Comparison of ENCODE assay signal across 1 cellular context in the genomic region with DNA sequence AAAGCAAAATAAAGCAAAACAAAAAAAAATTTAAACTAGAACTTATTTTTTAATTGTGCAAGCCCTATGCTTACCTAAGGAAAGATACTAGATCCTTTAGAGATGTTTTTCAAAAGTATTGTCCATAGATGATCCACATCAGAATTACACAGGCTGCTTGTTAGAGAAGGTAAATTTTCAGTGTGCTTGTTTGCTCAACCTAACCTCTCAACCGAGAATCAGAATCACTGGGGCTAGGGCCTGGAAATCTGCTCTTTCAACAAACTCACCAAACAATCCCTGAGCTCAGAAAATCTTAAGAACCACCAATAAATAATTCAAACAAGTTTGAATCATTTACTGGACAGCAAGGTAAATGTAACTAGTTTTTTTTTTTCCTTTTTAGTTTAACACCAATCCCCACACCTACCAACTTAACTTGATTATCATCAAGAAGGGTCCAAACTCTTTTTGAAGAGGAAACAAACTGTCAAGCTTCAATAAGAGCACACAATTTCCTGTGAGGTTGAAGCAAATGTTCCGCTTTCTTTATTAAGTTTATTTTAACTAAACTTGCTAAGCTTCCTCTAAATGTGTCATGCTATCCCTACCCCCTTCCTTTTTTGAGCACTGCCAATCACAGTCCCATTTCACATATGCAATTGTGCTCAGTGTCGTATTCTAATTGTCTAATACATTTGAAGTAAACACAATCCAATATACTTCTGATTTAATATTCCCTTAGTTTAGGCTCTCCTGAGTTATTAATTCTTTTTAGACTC.
TF ChIP-seq lines count a peak whose summit lies in the region.

No MANE protein-coding gene starts in this region.

TF ChIP-seq in GM23338, 12 proteins besides CTCF, POLR2A, EP300 and RAD21 (continued from another document):
- TF ChIP-seq, protein P1, sequence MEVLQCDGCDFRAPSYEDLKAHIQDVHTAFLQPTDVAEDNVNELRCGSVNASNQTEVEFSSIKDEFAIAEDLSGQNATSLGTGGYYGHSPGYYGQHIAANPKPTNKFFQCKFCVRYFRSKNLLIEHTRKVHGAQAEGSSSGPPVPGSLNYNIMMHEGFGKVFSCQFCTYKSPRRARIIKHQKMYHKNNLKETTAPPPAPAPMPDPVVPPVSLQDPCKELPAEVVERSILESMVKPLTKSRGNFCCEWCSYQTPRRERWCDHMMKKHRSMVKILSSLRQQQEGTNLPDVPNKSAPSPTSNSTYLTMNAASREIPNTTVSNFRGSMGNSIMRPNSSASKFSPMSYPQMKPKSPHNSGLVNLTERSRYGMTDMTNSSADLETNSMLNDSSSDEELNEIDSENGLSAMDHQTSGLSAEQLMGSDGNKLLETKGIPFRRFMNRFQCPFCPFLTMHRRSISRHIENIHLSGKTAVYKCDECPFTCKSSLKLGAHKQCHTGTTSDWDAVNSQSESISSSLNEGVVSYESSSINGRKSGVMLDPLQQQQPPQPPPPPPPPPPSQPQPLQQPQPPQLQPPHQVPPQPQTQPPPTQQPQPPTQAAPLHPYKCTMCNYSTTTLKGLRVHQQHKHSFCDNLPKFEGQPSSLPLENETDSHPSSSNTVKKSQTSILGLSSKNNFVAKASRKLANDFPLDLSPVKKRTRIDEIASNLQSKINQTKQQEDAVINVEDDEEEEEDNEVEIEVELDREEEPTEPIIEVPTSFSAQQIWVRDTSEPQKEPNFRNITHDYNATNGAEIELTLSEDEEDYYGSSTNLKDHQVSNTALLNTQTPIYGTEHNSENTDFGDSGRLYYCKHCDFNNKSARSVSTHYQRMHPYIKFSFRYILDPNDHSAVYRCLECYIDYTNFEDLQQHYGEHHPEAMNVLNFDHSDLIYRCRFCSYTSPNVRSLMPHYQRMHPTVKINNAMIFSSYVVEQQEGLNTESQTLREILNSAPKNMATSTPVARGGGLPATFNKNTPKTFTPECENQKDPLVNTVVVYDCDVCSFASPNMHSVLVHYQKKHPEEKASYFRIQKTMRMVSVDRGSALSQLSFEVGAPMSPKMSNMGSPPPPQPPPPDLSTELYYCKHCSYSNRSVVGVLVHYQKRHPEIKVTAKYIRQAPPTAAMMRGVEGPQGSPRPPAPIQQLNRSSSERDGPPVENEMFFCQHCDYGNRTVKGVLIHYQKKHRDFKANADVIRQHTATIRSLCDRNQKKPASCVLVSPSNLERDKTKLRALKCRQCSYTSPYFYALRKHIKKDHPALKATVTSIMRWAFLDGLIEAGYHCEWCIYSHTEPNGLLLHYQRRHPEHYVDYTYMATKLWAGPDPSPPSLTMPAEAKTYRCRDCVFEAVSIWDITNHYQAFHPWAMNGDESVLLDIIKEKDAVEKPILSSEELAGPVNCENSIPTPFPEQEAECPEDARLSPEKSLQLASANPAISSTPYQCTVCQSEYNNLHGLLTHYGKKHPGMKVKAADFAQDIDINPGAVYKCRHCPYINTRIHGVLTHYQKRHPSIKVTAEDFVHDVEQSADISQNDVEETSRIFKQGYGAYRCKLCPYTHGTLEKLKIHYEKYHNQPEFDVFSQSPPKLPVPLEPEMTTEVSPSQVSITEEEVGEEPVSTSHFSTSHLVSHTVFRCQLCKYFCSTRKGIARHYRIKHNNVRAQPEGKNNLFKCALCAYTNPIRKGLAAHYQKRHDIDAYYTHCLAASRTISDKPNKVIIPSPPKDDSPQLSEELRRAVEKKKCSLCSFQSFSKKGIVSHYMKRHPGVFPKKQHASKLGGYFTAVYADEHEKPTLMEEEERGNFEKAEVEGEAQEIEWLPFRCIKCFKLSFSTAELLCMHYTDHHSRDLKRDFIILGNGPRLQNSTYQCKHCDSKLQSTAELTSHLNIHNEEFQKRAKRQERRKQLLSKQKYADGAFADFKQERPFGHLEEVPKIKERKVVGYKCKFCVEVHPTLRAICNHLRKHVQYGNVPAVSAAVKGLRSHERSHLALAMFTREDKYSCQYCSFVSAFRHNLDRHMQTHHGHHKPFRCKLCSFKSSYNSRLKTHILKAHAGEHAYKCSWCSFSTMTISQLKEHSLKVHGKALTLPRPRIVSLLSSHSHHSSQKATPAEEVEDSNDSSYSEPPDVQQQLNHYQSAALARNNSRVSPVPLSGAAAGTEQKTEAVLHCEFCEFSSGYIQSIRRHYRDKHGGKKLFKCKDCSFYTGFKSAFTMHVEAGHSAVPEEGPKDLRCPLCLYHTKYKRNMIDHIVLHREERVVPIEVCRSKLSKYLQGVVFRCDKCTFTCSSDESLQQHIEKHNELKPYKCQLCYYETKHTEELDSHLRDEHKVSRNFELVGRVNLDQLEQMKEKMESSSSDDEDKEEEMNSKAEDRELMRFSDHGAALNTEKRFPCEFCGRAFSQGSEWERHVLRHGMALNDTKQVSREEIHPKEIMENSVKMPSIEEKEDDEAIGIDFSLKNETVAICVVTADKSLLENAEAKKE (CRISPR knock-in tag; IDR thresholded peaks at IDR 0.05), result no peak
- no peak for TF ChIP-seq POLR2AphosphoS5 (IDR thresholded peaks at IDR 0.05; ENCODE audit: low read depth)
- TF ChIP-seq JUNB (IDR thresholded peaks at IDR 0.05; ENCODE audit: unreplicated experiment), result no peak
